8 cellular contexts compared by ENCODE assay signal in the genomic region with DNA sequence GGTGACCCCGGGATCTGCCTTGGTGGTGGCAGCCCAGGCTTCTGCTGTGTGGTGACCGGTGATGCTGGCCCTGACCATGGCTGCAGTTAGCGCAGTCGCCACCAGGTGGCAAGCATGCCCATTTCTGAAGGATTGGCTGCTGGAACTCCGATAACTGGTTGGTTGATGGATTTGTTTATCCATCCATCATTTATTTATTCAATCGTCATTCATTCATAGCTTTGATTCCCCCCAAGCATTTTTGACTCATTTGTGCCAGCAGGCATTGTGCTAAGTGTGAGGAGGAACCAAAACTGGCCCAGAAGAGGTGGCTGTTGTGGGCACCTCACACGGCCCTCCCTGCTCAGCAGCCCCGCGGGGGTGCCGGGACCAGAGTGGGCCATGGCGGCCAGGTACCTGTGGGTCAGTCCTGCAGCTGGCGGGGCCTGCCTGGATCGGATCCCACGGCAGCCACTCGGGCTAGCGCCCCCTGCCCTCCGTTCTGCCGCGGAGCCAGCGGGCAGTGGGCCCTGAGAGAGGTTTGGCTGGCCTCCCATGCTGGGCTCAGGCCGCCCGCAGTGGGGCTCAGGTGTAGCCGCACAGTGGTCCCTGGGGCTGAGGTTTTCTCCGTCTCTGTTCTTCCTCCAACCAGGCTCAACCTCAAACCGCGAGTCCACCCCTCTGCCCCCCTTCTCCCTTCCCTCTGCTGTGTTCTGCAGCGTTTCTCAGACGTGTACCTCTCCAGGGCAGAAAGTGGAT. TPM values are rescaled to one million over a fixed set of nuclear protein-coding genes. Genes with fewer than 3 reads are reported as not detected.
DNase-seq lines count a peak whose midpoint lies in the region; ATAC-seq and TF ChIP-seq lines count a peak whose summit lies in the region.

No MANE protein-coding gene starts in this region.

- H3K36me3 Mint-ChIP-seq in activated CD4-positive, alpha-beta T cell treated with anti-CD3 and anti-CD28 coated beads, Interleukin-2, amount 10 ng/mL, durations not matched to agents 24 days and 14 days (ENCODE audit: low read depth), result no peaks in the 10 kb centered on the region

- no peaks in the 10 kb centered on the region for H3K9me3 Mint-ChIP-seq in activated CD4-positive, alpha-beta T cell treated with anti-CD3 and anti-CD28 coated beads, Interleukin-2, amount 10 ng/mL, durations not matched to agents 24 days and 14 days

- no peak for ATAC-seq in GM21447 (IDR thresholded peaks at IDR 0.05; ENCODE audit: unreplicated experiment)

- 9% methylated on average over 28 of the region's 28 CpGs for WGBS in liver

- H3K4me1 Mint-ChIP-seq in activated CD4-positive, alpha-beta T cell treated with anti-CD3 and anti-CD28 coated beads, Interleukin-2, amount 10 ng/mL, durations not matched to agents 24 days and 14 days, result peaks cover 7% of the 10 kb centered on the region

- H3K9ac ChIP-seq in colonic mucosa (ENCODE audit: low read depth in 2 of 2, low read length in 2 of 2) (peak overlapping the region in 1 of 2 donors; percentile 30), liver (ENCODE audit: low read depth in 1 of 2, low read length in 2 of 2) (no peak overlapping the region)

- H3K27me3 Mint-ChIP-seq in activated CD4-positive, alpha-beta T cell treated with anti-CD3 and anti-CD28 coated beads, Interleukin-2, amount 10 ng/mL, durations not matched to agents 24 days and 14 days, result peaks cover 15% of the 10 kb centered on the region

- H3K27me3 ChIP-seq in colonic mucosa (no peaks in the 10 kb centered on the region), liver (ENCODE audit: control insufficient read depth in 4 of 4, insufficient read depth in 4 of 4, low read length in 3 of 4) (peaks cover 0 to 2% (median 1%) of the 10 kb centered on the region in 4 donors)

- H3K27ac ChIP-seq in colonic mucosa (no peak overlapping the region), liver (ENCODE audit: low read depth in 1 of 2, low read length in 2 of 2) (no peak overlapping the region)

- peak; percentile 87 to 92 for TF ChIP-seq RAD21 in liver (IDR thresholded peaks at IDR 0.05)

- H3K9me3 ChIP-seq in colonic mucosa (no peaks in the 10 kb centered on the region), liver (ENCODE audit: control insufficient read depth in 4 of 4, low read length in 3 of 4) (no peaks in the 10 kb centered on the region)

- H3K4me3 Mint-ChIP-seq in activated CD4-positive, alpha-beta T cell treated with anti-CD3 and anti-CD28 coated beads, Interleukin-2, amount 10 ng/mL, durations not matched to agents 24 days and 14 days, result peak overlapping the region; percentile 68

- H3K4me1 ChIP-seq in colonic mucosa (no peaks in the 10 kb centered on the region), liver (ENCODE audit: control insufficient read depth in 4 of 4, insufficient read depth in 4 of 4, low read length in 3 of 4) (peaks cover 0 to 7% (median 1%) of the 10 kb centered on the region in 4 donors)

- TF ChIP-seq CTCF in GM12875 (IDR thresholded peaks at IDR 0.05; ENCODE audit: borderline replicate concordance, insufficient read depth, low read depth, low read length) (peak; percentile 94), colonic mucosa (IDR thresholded peaks at IDR 0.05) (peak; percentile 99), liver (IDR thresholded peaks at IDR 0.05; ENCODE audit: low read depth, low read length, missing input control) (peak; percentile 97)

- no peak overlapping the region for H3K4me3 ChIP-seq in GM12875 (ENCODE audit: low read depth, low read length)
- no peak overlapping the region for H3K4me3 ChIP-seq in colonic mucosa
- H3K4me3 ChIP-seq in liver (ENCODE audit: low read depth in 1 of 3, low read length in 3 of 3), result no peak overlapping the region

- H3K36me3 ChIP-seq in colonic mucosa, result no peaks in the 10 kb centered on the region
- H3K36me3 ChIP-seq in liver (ENCODE audit: control insufficient read depth in 4 of 4, insufficient read depth in 3 of 4, low read depth in 1 of 4, low read length in 3 of 4), result no peaks in the 10 kb centered on the region

- DNase-seq in A172 (ENCODE audit: low spot score), result peak; percentile 91
- peak; percentile 60 for DNase-seq in NCI-H2227 treated with DMSO at 0.1 percent for 48 hours (lab: John Stamatoyannopoulos, UW)
- DNase-seq in activated CD4-positive, alpha-beta T cell treated with anti-CD3 and anti-CD28 coated beads, Interleukin-2, amount 10 ng/mL, durations not matched to agents 24 days and 14 days, result peak; percentile 93
- peak; percentile 91 for DNase-seq in colonic mucosa
- peak; percentile 86 for DNase-seq in stimulated activated CD4-positive, alpha-beta T cell treated with anti-CD3 and anti-CD28 coated beads, Interleukin-4, amount 100 ng/mL, for 24 hours

- intact Hi-C loops in activated CD4-positive, alpha-beta T cell treated with anti-CD3 and anti-CD28 coated beads, Interleukin-2, amount 10 ng/mL, durations not matched to agents 24 days and 14 days (cut with micrococcal nuclease), result loop anchor here (1.0 kb wide), 2 partner anchors 29 to 60 kb away; a partner anchor contains a TSS
- intact Hi-C loops in colonic mucosa (cut with DNase I), result loop anchor here (2.0 to 5.0 kb wide), 2 partner anchors 50 to 60 kb away; no protein-coding TSS in a partner anchor

- H3K27ac Mint-ChIP-seq in activated CD4-positive, alpha-beta T cell treated with anti-CD3 and anti-CD28 coated beads, Interleukin-2, amount 10 ng/mL, durations not matched to agents 24 days and 14 days, result no peak overlapping the region

TF ChIP-seq in liver, 16 proteins besides CTCF, POLR2A, EP300 and RAD21 (continues in another document):
- TF ChIP-seq HNF4G (IDR thresholded peaks at IDR 0.05), result no peak
- TF ChIP-seq SP1 (IDR thresholded peaks at IDR 0.05), result no peak
- TF ChIP-seq FOXA2 (IDR thresholded peaks at IDR 0.05), result no peak
- TF ChIP-seq HNF4A (conservative IDR thresholded peaks at IDR 0.05), result no peak
- no peak for TF ChIP-seq GABPA (IDR thresholded peaks at IDR 0.05 in 1 of 2, conservative IDR thresholded peaks at IDR 0.05 in 1 of 2)
- no peak for TF ChIP-seq FOXA1 (IDR thresholded peaks at IDR 0.05)
- TF ChIP-seq, protein P1, sequence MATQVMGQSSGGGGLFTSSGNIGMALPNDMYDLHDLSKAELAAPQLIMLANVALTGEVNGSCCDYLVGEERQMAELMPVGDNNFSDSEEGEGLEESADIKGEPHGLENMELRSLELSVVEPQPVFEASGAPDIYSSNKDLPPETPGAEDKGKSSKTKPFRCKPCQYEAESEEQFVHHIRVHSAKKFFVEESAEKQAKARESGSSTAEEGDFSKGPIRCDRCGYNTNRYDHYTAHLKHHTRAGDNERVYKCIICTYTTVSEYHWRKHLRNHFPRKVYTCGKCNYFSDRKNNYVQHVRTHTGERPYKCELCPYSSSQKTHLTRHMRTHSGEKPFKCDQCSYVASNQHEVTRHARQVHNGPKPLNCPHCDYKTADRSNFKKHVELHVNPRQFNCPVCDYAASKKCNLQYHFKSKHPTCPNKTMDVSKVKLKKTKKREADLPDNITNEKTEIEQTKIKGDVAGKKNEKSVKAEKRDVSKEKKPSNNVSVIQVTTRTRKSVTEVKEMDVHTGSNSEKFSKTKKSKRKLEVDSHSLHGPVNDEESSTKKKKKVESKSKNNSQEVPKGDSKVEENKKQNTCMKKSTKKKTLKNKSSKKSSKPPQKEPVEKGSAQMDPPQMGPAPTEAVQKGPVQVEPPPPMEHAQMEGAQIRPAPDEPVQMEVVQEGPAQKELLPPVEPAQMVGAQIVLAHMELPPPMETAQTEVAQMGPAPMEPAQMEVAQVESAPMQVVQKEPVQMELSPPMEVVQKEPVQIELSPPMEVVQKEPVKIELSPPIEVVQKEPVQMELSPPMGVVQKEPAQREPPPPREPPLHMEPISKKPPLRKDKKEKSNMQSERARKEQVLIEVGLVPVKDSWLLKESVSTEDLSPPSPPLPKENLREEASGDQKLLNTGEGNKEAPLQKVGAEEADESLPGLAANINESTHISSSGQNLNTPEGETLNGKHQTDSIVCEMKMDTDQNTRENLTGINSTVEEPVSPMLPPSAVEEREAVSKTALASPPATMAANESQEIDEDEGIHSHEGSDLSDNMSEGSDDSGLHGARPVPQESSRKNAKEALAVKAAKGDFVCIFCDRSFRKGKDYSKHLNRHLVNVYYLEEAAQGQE (IDR thresholded peaks at IDR 0.05), result no peak
- TF ChIP-seq, protein P2, sequence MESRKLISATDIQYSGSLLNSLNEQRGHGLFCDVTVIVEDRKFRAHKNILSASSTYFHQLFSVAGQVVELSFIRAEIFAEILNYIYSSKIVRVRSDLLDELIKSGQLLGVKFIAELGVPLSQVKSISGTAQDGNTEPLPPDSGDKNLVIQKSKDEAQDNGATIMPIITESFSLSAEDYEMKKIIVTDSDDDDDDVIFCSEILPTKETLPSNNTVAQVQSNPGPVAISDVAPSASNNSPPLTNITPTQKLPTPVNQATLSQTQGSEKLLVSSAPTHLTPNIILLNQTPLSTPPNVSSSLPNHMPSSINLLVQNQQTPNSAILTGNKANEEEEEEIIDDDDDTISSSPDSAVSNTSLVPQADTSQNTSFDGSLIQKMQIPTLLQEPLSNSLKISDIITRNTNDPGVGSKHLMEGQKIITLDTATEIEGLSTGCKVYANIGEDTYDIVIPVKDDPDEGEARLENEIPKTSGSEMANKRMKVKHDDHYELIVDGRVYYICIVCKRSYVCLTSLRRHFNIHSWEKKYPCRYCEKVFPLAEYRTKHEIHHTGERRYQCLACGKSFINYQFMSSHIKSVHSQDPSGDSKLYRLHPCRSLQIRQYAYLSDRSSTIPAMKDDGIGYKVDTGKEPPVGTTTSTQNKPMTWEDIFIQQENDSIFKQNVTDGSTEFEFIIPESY (IDR thresholded peaks at IDR 0.05), result no peak
- TF ChIP-seq, protein P3, sequence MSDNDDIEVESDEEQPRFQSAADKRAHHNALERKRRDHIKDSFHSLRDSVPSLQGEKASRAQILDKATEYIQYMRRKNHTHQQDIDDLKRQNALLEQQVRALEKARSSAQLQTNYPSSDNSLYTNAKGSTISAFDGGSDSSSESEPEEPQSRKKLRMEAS (IDR thresholded peaks at IDR 0.05), result no peak
- TF ChIP-seq YY1 (IDR thresholded peaks at IDR 0.05), result no peak

RNA-seq across cellular contexts. Expression of a gene that starts 28.8 kb away (rescaled TPM):
- 839 and 951 TPM in 2 replicates for total RNA-seq in A172 (2014; rRNA removed; shearing (Covaris generic))
- 14.5 and 15.0 TPM in 2 replicates for total RNA-seq in activated CD4-positive, alpha-beta T cell treated with anti-CD3 and anti-CD28 coated beads, Interleukin-2, amount 10 ng/mL, durations not matched to agents 24 days and 14 days
- total RNA-seq in colonic mucosa (100 to 1,000 TPM; 111 to 116 TPM), liver (1 to 10 TPM in 1 of 2 donors, under 1 TPM in 1; 0.79 to 4.4 TPM)
- polyA plus RNA-seq in liver, result 1 to 10 TPM; 1.1 to 1.8 TPM

RNA-seq across cellular contexts. Expression of a gene that starts 32.0 kb away (rescaled TPM):
- total RNA-seq in A172 (2014; rRNA removed; shearing (Covaris generic)), result not detected in 2 replicates
- total RNA-seq in activated CD4-positive, alpha-beta T cell treated with anti-CD3 and anti-CD28 coated beads, Interleukin-2, amount 10 ng/mL, durations not matched to agents 24 days and 14 days, result 0.12 TPM in 1 of 2 replicates, not detected in the other
- under 1 TPM in 1 of 2 donors, not detected in 1; 0.21 TPM for total RNA-seq in colonic mucosa
- not detected for total RNA-seq in liver
- not detected for polyA plus RNA-seq in liver

RNA-seq across cellular contexts. Expression of a gene that starts 58.1 kb away (rescaled TPM):
- total RNA-seq in A172 (2014; rRNA removed; shearing (Covaris generic)), result 1.7 and 2.5 TPM in 2 replicates
- 0.21 TPM in 1 of 2 replicates, not detected in the other for total RNA-seq in activated CD4-positive, alpha-beta T cell treated with anti-CD3 and anti-CD28 coated beads, Interleukin-2, amount 10 ng/mL, durations not matched to agents 24 days and 14 days
- total RNA-seq in colonic mucosa (under 1 TPM in 1 of 2 donors, not detected in 1; 0.49 TPM), liver (not detected)
- not detected for polyA plus RNA-seq in liver
